15 cellular contexts compared by ENCODE assay signal in genomic region chr13:33218020-33218419, GRCh38.
DNase-seq lines count a peak whose midpoint lies in the region; ATAC-seq and TF ChIP-seq lines count a peak whose summit lies in the region.
"Had no signal": no experiment of that assay in that cellular context is flagged by ENCODE, and none has a peak within 500 bp of the region (broad histone marks: within the 10 kb centered on the region; RNA-seq: fewer than 3 reads in every experiment).

No MANE protein-coding gene starts in this region.

- ATAC-seq in GM21390 (IDR thresholded peaks at IDR 0.05; ENCODE audit: unreplicated experiment) (no peak), HG03432 (IDR thresholded peaks at IDR 0.05; ENCODE audit: unreplicated experiment) (no peak), GM18909 (IDR thresholded peaks at IDR 0.05; ENCODE audit: poor library complexity, unreplicated experiment) (no peak)
- ATAC-seq: effector memory CD8-positive, alpha-beta T cell had no signal

- H3K4me1 ChIP-seq in colonic mucosa = no peaks in the 10 kb centered on the region
- peaks cover 26% of the 10 kb centered on the region for H3K4me1 ChIP-seq in mesodermal cell (ENCODE audit: control insufficient read depth, insufficient read depth, low read length, poor library complexity, severe bottlenecking)

- peak overlapping the region in 1 of 2 donors; percentile 38 for H3K9ac ChIP-seq in colonic mucosa (ENCODE audit: low read depth in 2 of 2, low read length in 2 of 2)

- H3K36me3 ChIP-seq in colonic mucosa = no peaks in the 10 kb centered on the region
- H3K36me3 ChIP-seq in mesodermal cell (ENCODE audit: control insufficient read depth, insufficient read depth, low read length) = no peaks in the 10 kb centered on the region
- H3K36me3 ChIP-seq: vagina had no signal

- no peak overlapping the region for H3K4me3 ChIP-seq in colonic mucosa
- no peak overlapping the region for H3K4me3 ChIP-seq in mesodermal cell (ENCODE audit: extremely low read depth, insufficient read depth, low read length, poor library complexity, severe bottlenecking)
- H3K4me3 ChIP-seq: skin epidermis, vagina had no signal

- H3K27ac ChIP-seq in colonic mucosa = peak overlapping the region; percentile 75
- peak overlapping the region; percentile 25 for H3K27ac ChIP-seq in mesodermal cell (ENCODE audit: low read depth, low read length, severe bottlenecking)
- H3K27ac ChIP-seq: vagina had no signal

- intact Hi-C loops in colonic mucosa (cut with DNase I) = no loop called here

- H3K27me3 ChIP-seq in colonic mucosa = no peaks in the 10 kb centered on the region
- H3K27me3 ChIP-seq: vagina had no signal

- in situ Hi-C loops in ACHN (cut with HindIII; ENCODE audit: low pct_ligation_motif_present, low pct_unique_long_range_greater_than_20kb, low sequenced_read_pairs) = no loop called here

- 77 to 89% methylated on average over 2 to 4 of the region's 4 CpGs for WGBS in mesodermal cell (ENCODE audit: insufficient coverage in 2 of 2), 2 experiments

- H3K9me3 ChIP-seq in colonic mucosa (no peaks in the 10 kb centered on the region), mesodermal cell (ENCODE audit: control insufficient read depth, low read length) (no peaks in the 10 kb centered on the region)
- H3K9me3 ChIP-seq: vagina had no signal

- DNase-seq in ACHN = peak; percentile 25
- peak; percentile 89 for DNase-seq in LoVo (ENCODE audit: low spot score)
- DNase-seq in colonic mucosa = no peak
- no peak for DNase-seq in middle frontal gyrus (ENCODE audit: extremely low spot score, low spot score)
- DNase-seq: activated naive CD8-positive, alpha-beta T cell treated with anti-CD3 and anti-CD28 coated beads, Interleukin-2, amount 10 ng/mL, durations not matched to agents 7 days and 5 days; DND-41; effector memory CD8-positive, alpha-beta T cell; Karpas-422; OCI-M1 had no signal

- TF ChIP-seq CTCF in colonic mucosa (IDR thresholded peaks at IDR 0.05) = no peak

Comparison
In these comparisons a context has a peak if more than half of its experiments do, and no peak if none do; other contexts are left out.
1. DNase-seq: peak in ACHN (single experiment) and LoVo (single experiment); none in colonic mucosa (single experiment) and middle frontal gyrus (single experiment).